In the genomic region with DNA sequence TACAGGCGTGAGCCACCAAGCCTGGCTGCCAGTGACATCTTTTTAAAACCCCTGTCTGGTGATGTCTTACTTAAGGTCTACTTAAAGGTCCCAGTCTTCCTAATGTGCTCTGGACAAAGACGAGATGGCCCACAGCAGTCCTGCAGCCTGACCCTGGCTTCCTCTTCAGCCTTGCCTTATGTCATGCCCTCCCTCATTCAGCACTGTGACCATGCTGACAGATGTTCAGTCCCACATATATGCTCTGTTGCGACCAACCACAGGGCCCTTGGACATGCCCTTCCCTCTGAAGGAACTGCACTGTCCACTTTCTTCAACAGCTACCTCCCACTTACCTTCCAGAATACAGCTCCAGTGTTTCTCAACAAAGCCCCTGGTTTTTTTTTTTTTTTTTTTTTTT, we compare ENCODE assay signal across 16 cellular contexts.
"Had no signal": no experiment of that assay in that cellular context is flagged by ENCODE, and none has a peak within 500 bp of the region (broad histone marks: within the 10 kb centered on the region; RNA-seq: fewer than 3 reads in every experiment).

No MANE protein-coding gene starts in this region.

- H3K36me3 ChIP-seq: gastrocnemius medialis, left ventricle myocardium inferior, transverse colon had no signal

- H3K4me1 ChIP-seq: esophagus muscularis mucosa, gastrocnemius medialis, left ventricle myocardium inferior, lower lobe of right lung, stomach, transverse colon had no signal

- H3K27me3 ChIP-seq: esophagus muscularis mucosa, gastrocnemius medialis, stomach, transverse colon had no signal

- H3K27ac ChIP-seq: epithelial cell of prostate, esophagus muscularis mucosa, gastrocnemius medialis, left ventricle myocardium inferior, lower lobe of right lung, stomach, thoracic aorta, transverse colon had no signal

- H3K9me3 ChIP-seq: esophagus muscularis mucosa, gastrocnemius medialis, left ventricle myocardium inferior, lower lobe of right lung, stomach, thoracic aorta, transverse colon had no signal

- ATAC-seq: gastrocnemius medialis, lower lobe of right lung, natural killer cell, sciatic nerve had no signal

- DNase-seq: cortex of kidney; effector memory CD4-positive, alpha-beta T cell; gastrocnemius medialis; left ventricle myocardium inferior; lower lobe of right lung; natural killer cell; stimulated activated naive CD4-positive, alpha-beta T cell; stomach; substantia nigra; transverse colon had no signal

- H3K36me3 Mint-ChIP-seq: memory B cell, natural killer cell had no signal

- H3K4me3 ChIP-seq: esophagus muscularis mucosa, gastrocnemius medialis, left ventricle myocardium inferior, lower lobe of right lung, stomach, thoracic aorta, transverse colon had no signal

- H3K4me3 Mint-ChIP-seq: memory B cell, mesothelial cell of epicardium, natural killer cell had no signal

- H3K27ac Mint-ChIP-seq: memory B cell, mesothelial cell of epicardium, natural killer cell had no signal

- H3K9me3 Mint-ChIP-seq: mesothelial cell of epicardium had no signal
